Comparison of ENCODE assay signal across 9 cellular contexts in the genomic region with DNA sequence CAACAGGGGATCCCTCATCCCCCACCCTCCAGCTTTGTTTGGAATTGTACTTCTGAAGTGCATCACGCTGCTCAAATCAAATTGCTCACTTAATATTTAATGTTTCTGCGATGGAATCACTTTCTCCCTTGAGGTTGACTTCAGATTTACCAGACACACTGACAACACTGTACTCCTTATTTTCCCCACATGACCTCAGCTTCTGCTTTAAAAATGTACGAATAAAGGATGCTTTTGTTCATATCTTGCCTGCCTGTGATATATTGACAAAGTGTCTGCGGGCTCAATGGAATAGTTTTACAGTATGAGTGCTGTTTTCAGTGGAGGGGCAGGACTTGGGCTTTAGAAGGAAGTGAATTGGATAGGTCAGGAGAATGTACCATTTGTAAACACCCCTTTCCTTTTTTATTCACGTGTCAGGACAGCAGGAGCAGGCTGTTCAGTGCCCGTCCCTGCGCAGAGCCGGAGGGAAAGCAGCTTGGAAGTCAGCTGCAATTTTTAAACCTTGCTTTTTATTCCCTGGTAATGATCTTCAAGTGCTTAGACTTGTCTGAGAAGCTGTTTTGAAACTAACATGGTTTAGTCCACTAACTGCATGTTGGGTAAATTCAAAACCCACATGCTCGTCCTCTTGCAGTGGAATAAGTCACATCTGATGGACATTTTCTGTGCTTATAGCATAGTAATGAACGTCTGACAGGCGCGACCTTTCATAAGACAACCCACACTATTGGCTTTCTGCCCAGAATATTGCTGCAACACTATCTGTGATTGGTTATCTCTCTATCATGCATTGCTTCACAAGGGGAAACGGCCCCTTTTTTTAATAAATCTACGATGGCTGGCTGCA.
A peak's percentile ranks its signal among the peaks of the same experiment; 100 is the strongest.
DNase-seq lines count a peak whose midpoint lies in the region; ATAC-seq lines count a peak whose summit lies in the region.
"Had no signal": no experiment of that assay in that cellular context is flagged by ENCODE, and none has a peak within 500 bp of the region (broad histone marks: within the 10 kb centered on the region; RNA-seq: fewer than 3 reads in every experiment).

No MANE protein-coding gene starts in this region.

- peaks cover 51% of the 10 kb centered on the region for H3K36me3 Mint-ChIP-seq in T-helper 2 cell treated with Interferon-gamma antibody and Interleukin-4, amounts not matched to agents 5 μg/mL and 100 μg/mL, for 36 hours (ENCODE audit: low read depth)
- H3K36me3 Mint-ChIP-seq in central memory CD8-positive, alpha-beta T cell (ENCODE audit: insufficient read depth): peaks cover 61% of the 10 kb centered on the region

- H3K4me1 Mint-ChIP-seq in T-helper 2 cell treated with Interferon-gamma antibody and Interleukin-4, amounts not matched to agents 5 μg/mL and 100 μg/mL, for 36 hours (ENCODE audit: low read depth): peaks cover 60% of the 10 kb centered on the region
- peaks cover 62% of the 10 kb centered on the region for H3K4me1 Mint-ChIP-seq in central memory CD8-positive, alpha-beta T cell

- DNase-seq in NCI-H187 (lab: John Stamatoyannopoulos, UW) (peak; percentile 22 to 56), NCI-H187 treated with DMSO at 0.1 percent for 48 hours (lab: John Stamatoyannopoulos, UW) (no peak), NCI-H128 (lab: John Stamatoyannopoulos, UW; ENCODE audit: unreplicated experiment) (peak; percentile 43)
- peak; percentile 74 for DNase-seq in T-helper 2 cell treated with Interferon-gamma antibody and Interleukin-4, amounts not matched to agents 5 μg/mL and 100 μg/mL, for 36 hours (ENCODE audit: low spot score)
- peak; percentile 45 to 83 for DNase-seq in central memory CD8-positive, alpha-beta T cell (ENCODE audit: low spot score in 2 of 2)
- DNase-seq in stimulated activated CD4-positive, alpha-beta T cell treated with anti-CD3 and anti-CD28 coated beads, Interleukin-4, amount 100 ng/mL, for 24 hours: peak; percentile 75

- peak overlapping the region; percentile 76 for H3K4me3 Mint-ChIP-seq in T-helper 2 cell treated with Interferon-gamma antibody and Interleukin-4, amounts not matched to agents 5 μg/mL and 100 μg/mL, for 36 hours
- H3K4me3 Mint-ChIP-seq in central memory CD8-positive, alpha-beta T cell: peak overlapping the region; percentile 75

- no peaks in the 10 kb centered on the region for H3K9me3 Mint-ChIP-seq in T-helper 2 cell treated with Interferon-gamma antibody and Interleukin-4, amounts not matched to agents 5 μg/mL and 100 μg/mL, for 36 hours
- H3K9me3 Mint-ChIP-seq in central memory CD8-positive, alpha-beta T cell: no peaks in the 10 kb centered on the region

- H3K27me3 Mint-ChIP-seq in T-helper 2 cell treated with Interferon-gamma antibody and Interleukin-4, amounts not matched to agents 5 μg/mL and 100 μg/mL, for 36 hours (ENCODE audit: low read depth): no peaks in the 10 kb centered on the region
- H3K27me3 Mint-ChIP-seq in central memory CD8-positive, alpha-beta T cell: no peaks in the 10 kb centered on the region

- H3K27ac ChIP-seq in layer of hippocampus (ENCODE audit: low read depth, low read length): peak overlapping the region; percentile 75
- H3K27ac ChIP-seq: BLaER1 had no signal

- peak; percentile 44 for ATAC-seq in HG02588 (IDR thresholded peaks at IDR 0.05; ENCODE audit: unreplicated experiment)
- peak; percentile 75 for ATAC-seq in central memory CD8-positive, alpha-beta T cell (replicated peaks; ENCODE audit: extremely low read depth, poor library complexity, severe bottlenecking)

- no peaks in the 10 kb centered on the region for H3K27me3 ChIP-seq in layer of hippocampus (ENCODE audit: control insufficient read depth, insufficient read depth, low read length)
- H3K27me3 ChIP-seq: BLaER1 had no signal

- peak overlapping the region; percentile 77 for H3K27ac Mint-ChIP-seq in T-helper 2 cell treated with Interferon-gamma antibody and Interleukin-4, amounts not matched to agents 5 μg/mL and 100 μg/mL, for 36 hours
- peak overlapping the region; percentile 89 for H3K27ac Mint-ChIP-seq in central memory CD8-positive, alpha-beta T cell (ENCODE audit: low read depth)
